ENCODE assay signal across 18 cellular contexts in genomic region chr7:133570321-133570720, GRCh38.
"Had no signal": no experiment of that assay in that cellular context is flagged by ENCODE, and none has a peak within 500 bp of the region (broad histone marks: within the 10 kb centered on the region; RNA-seq: fewer than 3 reads in every experiment).

No MANE protein-coding gene starts in this region.

- H3K27ac ChIP-seq: esophagus squamous epithelium, neutrophil, pancreas, thyroid gland had no signal

- H3K9me3 ChIP-seq: esophagus squamous epithelium, neutrophil, pancreas, thyroid gland had no signal

- H3K36me3 ChIP-seq: esophagus squamous epithelium, neutrophil, pancreas, thyroid gland had no signal

- DNase-seq: activated B cell treated with CpG ODN at 0.5 μM for 24 hours; activated CD4-positive, alpha-beta T cell treated with anti-CD3 and anti-CD28 coated beads for 48 hours; activated CD8-positive, alpha-beta T cell treated with anti-CD3 and anti-CD28 coated beads, Interleukin-2, amount 10 ng/mL, durations not matched to agents 7 days and 5 days; activated naive CD4-positive, alpha-beta T cell treated with Interleukin-2 at 50 U/mL for 16 hours; activated T-cell treated with anti-CD3 and anti-CD28 coated beads, Interleukin-2, amount 50 U/mL, for 24 hours; aorta; effector memory CD8-positive, alpha-beta T cell; esophagus squamous epithelium; hypothalamus; pancreas; stimulated activated naive CD4-positive, alpha-beta T cell; T-helper 1 cell; T-helper 9 cell; thyroid gland had no signal

- ATAC-seq: activated CD8-positive, alpha-beta T cell treated with anti-CD3 and anti-CD28 coated beads, Interleukin-2, amount 10 ng/mL, durations not matched to agents 7 days and 5 days; effector memory CD8-positive, alpha-beta T cell; left lobe of liver; natural killer cell treated with Interleukin-12 subunit alpha and Interleukin-12 subunit beta and Interleukin-15 and Interleukin-18, amount 100 ng/mL, for 72 hours had no signal

- H3K4me3 ChIP-seq: esophagus squamous epithelium, lung, pancreas, thyroid gland had no signal

- H3K27me3 ChIP-seq: esophagus squamous epithelium, neutrophil, pancreas, thyroid gland had no signal

- H3K4me1 ChIP-seq: thyroid gland had no signal
